8 cellular contexts compared by ENCODE assay signal in genomic region chr16:56041556-56042140, GRCh38.
DNase-seq lines count a peak whose midpoint lies in the region; ATAC-seq and TF ChIP-seq lines count a peak whose summit lies in the region.

No MANE protein-coding gene starts in this region.

- H3K27ac ChIP-seq in thyroid gland: no peak overlapping the region

- no peaks in the 10 kb centered on the region for H3K4me1 Mint-ChIP-seq in activated T-cell treated with anti-CD3 and anti-CD28 coated beads, Interleukin-2, amount 50 U/mL, for 72 hours (ENCODE audit: low read depth)

- no peak for TF ChIP-seq POLR2A in thyroid gland (IDR thresholded peaks at IDR 0.05)

- intact Hi-C loops in Right ventricle myocardium inferior (cut with DNase I): loop anchor here (1.0 to 2.0 kb wide), 2 partner anchors 149 to 277 kb away; partner anchors contain the start of gene GNAO1
- intact Hi-C loops in cardiac septum (cut with DNase I): loop anchor here (2.0 kb wide), 1 partner anchor 277 kb away; no protein-coding TSS in a partner anchor
- intact Hi-C loops in thyroid gland (cut with DNase I): loop anchor here (2.0 kb wide), 1 partner anchor 277 kb away; no protein-coding TSS in a partner anchor
- intact Hi-C loops in posterior vena cava (cut with DNase I): no loop called here

- no peaks in the 10 kb centered on the region for H3K4me1 ChIP-seq in thyroid gland

- peaks cover 5 to 7% of the 10 kb centered on the region in 2 donors for H3K36me3 Mint-ChIP-seq in activated T-cell treated with anti-CD3 and anti-CD28 coated beads, Interleukin-2, amount 50 U/mL, for 72 hours (ENCODE audit: insufficient read depth in 2 of 2)

- peaks cover 26% of the 10 kb centered on the region for H3K27me3 Mint-ChIP-seq in activated T-cell treated with anti-CD3 and anti-CD28 coated beads, Interleukin-2, amount 50 U/mL, for 72 hours (ENCODE audit: low read depth)

- no peaks in the 10 kb centered on the region for H3K27me3 ChIP-seq in thyroid gland

- H3K9me3 ChIP-seq in thyroid gland: no peaks in the 10 kb centered on the region

- peaks cover 3 to 7% of the 10 kb centered on the region in 2 donors for H3K9me3 Mint-ChIP-seq in activated T-cell treated with anti-CD3 and anti-CD28 coated beads, Interleukin-2, amount 50 U/mL, for 72 hours

- DNase-seq in Right ventricle myocardium inferior (ENCODE audit: missing footprints) (peak; percentile 65), cardiac septum (ENCODE audit: low spot score) (no peak), NCI-H2107 treated with DMSO at 0.1 percent for 48 hours (lab: John Stamatoyannopoulos, UW; ENCODE audit: unreplicated experiment) (peak; percentile 27), iPS-NIHi7 (ENCODE audit: extremely low spot score) (peak; percentile 87), thyroid gland (peak; percentile 47 to 51), posterior vena cava (ENCODE audit: low spot score) (no peak), GOT3 (lab: John Stamatoyannopoulos, UW) (no peak)
- peak; percentile 28 to 31 for DNase-seq in activated T-cell treated with anti-CD3 and anti-CD28 coated beads, Interleukin-2, amount 50 U/mL, for 72 hours

- H3K4me3 ChIP-seq in thyroid gland (replicated peaks in 1 of 3): no peak overlapping the region

- no peaks in the 10 kb centered on the region for H3K36me3 ChIP-seq in thyroid gland

- no peak overlapping the region for H3K4me3 Mint-ChIP-seq in activated T-cell treated with anti-CD3 and anti-CD28 coated beads, Interleukin-2, amount 50 U/mL, for 72 hours

- ATAC-seq in Right ventricle myocardium inferior: peak; percentile 79
- peak; percentile 72 to 80 for ATAC-seq in activated T-cell treated with anti-CD3 and anti-CD28 coated beads, Interleukin-2, amount 50 U/mL, for 72 hours (replicated peaks in 1 of 2)

- 48 to 53% methylated on average over 4 of the region's 4 CpGs for WGBS in thyroid gland, 2 donors

- peak in 3 of 6 experiments; percentile 49 to 55 (median 50) for TF ChIP-seq CTCF in thyroid gland (IDR thresholded peaks at IDR 0.05)

- H3K27ac Mint-ChIP-seq in activated T-cell treated with anti-CD3 and anti-CD28 coated beads, Interleukin-2, amount 50 U/mL, for 72 hours: no peak overlapping the region

Comparison
In these comparisons a context has a peak if more than half of its experiments do, and no peak if none do; other contexts are left out.
1. DNase-seq: peak in Right ventricle myocardium inferior (single experiment), NCI-H2107 treated with DMSO at 0.1 percent for 48 hours (single experiment), activated T-cell treated with anti-CD3 and anti-CD28 coated beads, Interleukin-2, amount 50 U/mL, for 72 hours (2 of 2), iPS-NIHi7 (single experiment) and thyroid gland (2 of 2); none in cardiac septum (single experiment), posterior vena cava (single experiment) and GOT3 (single experiment).
2. intact Hi-C loops: an anchor here in Right ventricle myocardium inferior (1.0 to 2.0 kb wide), cardiac septum (2.0 kb wide) and thyroid gland (2.0 kb wide); none called in posterior vena cava.